12 cellular contexts compared by ENCODE assay signal in the genomic region with DNA sequence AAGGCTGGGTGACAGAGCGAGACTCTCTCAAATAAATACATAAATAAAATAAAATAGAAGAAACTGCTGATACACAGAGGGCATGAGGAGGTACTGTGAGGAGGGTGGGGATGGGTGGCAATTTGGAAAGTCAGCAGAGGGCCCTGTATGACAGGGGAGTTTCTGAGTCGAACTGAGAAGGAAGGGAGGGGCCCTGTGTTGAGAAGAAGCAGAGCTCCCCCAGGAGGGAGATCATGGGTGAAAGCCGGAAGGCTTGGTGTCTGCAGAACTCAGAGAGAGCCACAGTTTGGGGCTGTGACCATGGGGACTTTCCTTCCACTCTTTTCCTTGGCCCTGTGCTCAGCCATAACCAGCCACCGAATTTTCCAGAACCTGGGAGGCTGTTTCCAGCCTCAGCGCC. TPM values are rescaled to one million over a fixed set of nuclear protein-coding genes. Genes with fewer than 3 reads are reported as not detected.
DNase-seq lines count a peak whose midpoint lies in the region; ATAC-seq and TF ChIP-seq lines count a peak whose summit lies in the region.
"Had no signal": no experiment of that assay in that cellular context is flagged by ENCODE, and none has a peak within 500 bp of the region (broad histone marks: within the 10 kb centered on the region; RNA-seq: fewer than 3 reads in every experiment).

No MANE protein-coding gene starts in this region.

- H3K4me1 ChIP-seq in esophagus muscularis mucosa: peaks cover 37 to 72% (median 63%) of the 10 kb centered on the region in 4 donors
- peaks cover 40% of the 10 kb centered on the region for H3K4me1 ChIP-seq in stomach smooth muscle (ENCODE audit: control insufficient read depth, insufficient read depth, low read length)

- TF ChIP-seq CTCF in esophagus muscularis mucosa (IDR thresholded peaks at IDR 0.05): no peak

- H3K36me3 Mint-ChIP-seq in activated T-cell treated with anti-CD3 and anti-CD28 coated beads, Interleukin-2, amount 50 U/mL, for 24 hours (ENCODE audit: low read depth): no peaks in the 10 kb centered on the region
- H3K36me3 Mint-ChIP-seq in activated CD4-positive, alpha-beta T cell treated with anti-CD3 and anti-CD28 coated beads, Interleukin-2, amount 10 ng/mL, durations not matched to agents 24 days and 14 days (ENCODE audit: low read depth): peaks cover 3% of the 10 kb centered on the region

- H3K27me3 Mint-ChIP-seq in activated T-cell treated with anti-CD3 and anti-CD28 coated beads, Interleukin-2, amount 50 U/mL, for 24 hours: no peaks in the 10 kb centered on the region
- peaks cover 3% of the 10 kb centered on the region for H3K27me3 Mint-ChIP-seq in activated CD4-positive, alpha-beta T cell treated with anti-CD3 and anti-CD28 coated beads, Interleukin-2, amount 10 ng/mL, durations not matched to agents 24 days and 14 days

- H3K4me1 Mint-ChIP-seq in activated T-cell treated with anti-CD3 and anti-CD28 coated beads, Interleukin-2, amount 50 U/mL, for 24 hours (ENCODE audit: low read depth): peaks cover 79% of the 10 kb centered on the region
- peaks cover 66% of the 10 kb centered on the region for H3K4me1 Mint-ChIP-seq in activated CD4-positive, alpha-beta T cell treated with anti-CD3 and anti-CD28 coated beads, Interleukin-2, amount 10 ng/mL, durations not matched to agents 24 days and 14 days

- H3K4me3 ChIP-seq in esophagus muscularis mucosa (no peak overlapping the region), stomach smooth muscle (ENCODE audit: low read length in 2 of 2) (no peak overlapping the region)
- H3K4me3 ChIP-seq: ascending aorta had no signal

- no peak overlapping the region for H3K9ac ChIP-seq in stomach smooth muscle (ENCODE audit: low read length in 2 of 2)

- H3K9me3 Mint-ChIP-seq in activated T-cell treated with anti-CD3 and anti-CD28 coated beads, Interleukin-2, amount 50 U/mL, for 24 hours: no peaks in the 10 kb centered on the region
- H3K9me3 Mint-ChIP-seq in activated CD4-positive, alpha-beta T cell treated with anti-CD3 and anti-CD28 coated beads, Interleukin-2, amount 10 ng/mL, durations not matched to agents 24 days and 14 days: no peaks in the 10 kb centered on the region
- H3K9me3 Mint-ChIP-seq: neural crest cell had no signal

- no peak for DNase-seq in activated T-cell treated with anti-CD3 and anti-CD28 coated beads, Interleukin-2, amount 50 U/mL, for 24 hours
- no peak for DNase-seq in activated T-cell treated with anti-CD3 and anti-CD28 coated beads, Interleukin-2, amount 50 U/mL, for 1 hour
- DNase-seq in activated CD4-positive, alpha-beta T cell treated with anti-CD3 and anti-CD28 coated beads, Interleukin-2, amount 10 ng/mL, durations not matched to agents 24 days and 14 days: peak; percentile 78
- DNase-seq in esophagus muscularis mucosa (ENCODE audit: extremely low spot score) (no peak), putamen (ENCODE audit: low spot score) (no peak)
- DNase-seq: activated CD4-positive, CD25-positive, alpha-beta regulatory T cell treated with anti-CD3 and anti-CD28 coated beads, Interleukin-2, amount 50 U/mL, for 72 hours; H7 had no signal

- H3K4me3 Mint-ChIP-seq in activated T-cell treated with anti-CD3 and anti-CD28 coated beads, Interleukin-2, amount 50 U/mL, for 24 hours: no peak overlapping the region
- H3K4me3 Mint-ChIP-seq in activated CD4-positive, alpha-beta T cell treated with anti-CD3 and anti-CD28 coated beads, Interleukin-2, amount 10 ng/mL, durations not matched to agents 24 days and 14 days: no peak overlapping the region
- H3K4me3 Mint-ChIP-seq: neural crest cell had no signal

- 80% methylated on average over 5 of the region's 5 CpGs for WGBS in esophagus muscularis mucosa

- H3K9me3 ChIP-seq in esophagus muscularis mucosa (no peaks in the 10 kb centered on the region), stomach smooth muscle (ENCODE audit: control insufficient read depth in 2 of 2, low read length in 2 of 2) (no peaks in the 10 kb centered on the region)
- H3K9me3 ChIP-seq: ascending aorta had no signal

- intact Hi-C loops in activated CD4-positive, alpha-beta T cell treated with anti-CD3 and anti-CD28 coated beads, Interleukin-2, amount 10 ng/mL, durations not matched to agents 24 days and 14 days (cut with micrococcal nuclease): no loop called here
- intact Hi-C loops in esophagus muscularis mucosa (cut with DNase I): no loop called here

- ATAC-seq in HG03439 (IDR thresholded peaks at IDR 0.05; ENCODE audit: unreplicated experiment) (no peak), HG03280 (IDR thresholded peaks at IDR 0.05; ENCODE audit: unreplicated experiment) (no peak)

- no peaks in the 10 kb centered on the region for H3K36me3 ChIP-seq in esophagus muscularis mucosa
- no peaks in the 10 kb centered on the region for H3K36me3 ChIP-seq in stomach smooth muscle (ENCODE audit: control insufficient read depth in 2 of 2, insufficient read depth in 2 of 2, low read length in 2 of 2)
- H3K36me3 ChIP-seq: ascending aorta had no signal

- H3K27me3 ChIP-seq in esophagus muscularis mucosa (no peaks in the 10 kb centered on the region), stomach smooth muscle (ENCODE audit: control insufficient read depth in 1 of 2, insufficient read depth in 2 of 2, low read length in 2 of 2) (no peaks in the 10 kb centered on the region)
- H3K27me3 ChIP-seq: ascending aorta had no signal

- TF ChIP-seq EP300 in esophagus muscularis mucosa (IDR thresholded peaks at IDR 0.05): no peak

- no peak for TF ChIP-seq POLR2A in esophagus muscularis mucosa (IDR thresholded peaks at IDR 0.05; ENCODE audit: low read depth)

- H3K27ac Mint-ChIP-seq in activated T-cell treated with anti-CD3 and anti-CD28 coated beads, Interleukin-2, amount 50 U/mL, for 24 hours: peak overlapping the region; percentile 35
- peak overlapping the region; percentile 81 for H3K27ac Mint-ChIP-seq in activated CD4-positive, alpha-beta T cell treated with anti-CD3 and anti-CD28 coated beads, Interleukin-2, amount 10 ng/mL, durations not matched to agents 24 days and 14 days

- peak overlapping the region; percentile 21 to 78 (median 37) for H3K27ac ChIP-seq in esophagus muscularis mucosa (replicated peaks in 1 of 4)
- H3K27ac ChIP-seq in stomach smooth muscle (ENCODE audit: low read length): peak overlapping the region; percentile 24
- H3K27ac ChIP-seq: ascending aorta had no signal

RNA-seq across cellular contexts. Expression of a gene that starts 24.8 kb away (rescaled TPM):
- 37.6 and 40.8 TPM in 2 replicates for total RNA-seq in activated CD4-positive, alpha-beta T cell treated with anti-CD3 and anti-CD28 coated beads, Interleukin-2, amount 10 ng/mL, durations not matched to agents 24 days and 14 days
- total RNA-seq in esophagus muscularis mucosa: 10 to 100 TPM; 37.8 to 71.3 (median 50.9) TPM
